8 cellular contexts compared by ENCODE assay signal in genomic region chr19:33798701-33799111, GRCh38. TPM values are rescaled to one million over a fixed set of nuclear protein-coding genes. Genes with fewer than 3 reads are reported as not detected.
DNase-seq lines count a peak whose midpoint lies in the region; ATAC-seq and TF ChIP-seq lines count a peak whose summit lies in the region.

No MANE protein-coding gene starts in this region.

- H3K27me3 ChIP-seq in heart right ventricle = peaks cover 0 to 23% (median 3%) of the 10 kb centered on the region in 7 donors
- H3K27me3 ChIP-seq in ectodermal cell (ENCODE audit: control insufficient read depth, insufficient read depth, low read length, poor library complexity, severe bottlenecking) = no peaks in the 10 kb centered on the region

- no peaks in the 10 kb centered on the region for H3K9me3 ChIP-seq in heart right ventricle
- no peaks in the 10 kb centered on the region for H3K9me3 ChIP-seq in ectodermal cell (ENCODE audit: control insufficient read depth, low read length)

- H3K27ac ChIP-seq in heart right ventricle = peak overlapping the region; percentile 90 to 100 (median 98)
- peak overlapping the region; percentile 66 for H3K27ac ChIP-seq in ectodermal cell (ENCODE audit: insufficient read depth, low read depth, low read length, poor library complexity, severe bottlenecking)
- H3K27ac ChIP-seq in urinary bladder (ENCODE audit: low read depth) = peak overlapping the region; percentile 11

- H3K4me1 ChIP-seq in heart right ventricle (peaks cover 0 to 44% (median 16%) of the 10 kb centered on the region in 9 donors), ectodermal cell (ENCODE audit: control insufficient read depth, insufficient read depth, low read length) (peaks cover 17% of the 10 kb centered on the region), urinary bladder (ENCODE audit: insufficient read depth) (peaks cover 2% of the 10 kb centered on the region)

- intact Hi-C loops in heart right ventricle (cut with DNase I) (loop anchor here in 6 of 10 donors (2.0 to 10.0 kb wide), 7 partner anchors 18 to 199 kb away; no protein-coding TSS in a partner anchor), left ventricle myocardium superior (cut with micrococcal nuclease) (no loop called here)

- WGBS in heart right ventricle, 2 donors = 29 to 37% methylated on average over 10 of the region's 10 CpGs
- 5 to 8% methylated on average over 10 of the region's 10 CpGs for WGBS in ectodermal cell, 2 experiments
- WGBS in urinary bladder = 24% methylated on average over 10 of the region's 10 CpGs

- no peak for TF ChIP-seq CTCF in heart right ventricle (IDR thresholded peaks at IDR 0.05)

- DNase-seq in heart right ventricle (no peak), left ventricle myocardium superior (no peak), midbrain (lab: John Stamatoyannopoulos, UW) (peak; percentile 17), ecto neural progenitor cell (ENCODE audit: low spot score) (no peak), SKM-1 treated with dmso at 0.1 percent for 144 hours (lab: John Stamatoyannopoulos, UW; ENCODE audit: unreplicated experiment) (no peak), RPMI8226 (no peak)

- H3K36me3 ChIP-seq in heart right ventricle (peaks cover 0 to 44% (median 12%) of the 10 kb centered on the region in 9 donors), ectodermal cell (ENCODE audit: control insufficient read depth, insufficient read depth, low read length) (peaks cover 15% of the 10 kb centered on the region), urinary bladder (ENCODE audit: insufficient read depth) (no peaks in the 10 kb centered on the region)

- H3K4me3 ChIP-seq in heart right ventricle = peak overlapping the region; percentile 80 to 93 (median 84)
- H3K4me3 ChIP-seq in ectodermal cell (ENCODE audit: insufficient read depth, low read depth, low read length) = peak overlapping the region; percentile 88
- H3K4me3 ChIP-seq in urinary bladder (ENCODE audit: low read depth, low read length) = peak overlapping the region; percentile 74

- ATAC-seq in heart right ventricle (no peak), left ventricle myocardium superior (no peak)

RNA-seq across cellular contexts. Expression of gene KCTD15, which starts 2.0 kb away (rescaled TPM):
- 10 to 100 TPM in 1 of 10 donors, 1 to 10 TPM in 9; 3.5 to 18.6 (median 7.2) TPM for total RNA-seq in heart right ventricle
- polyA plus RNA-seq in heart right ventricle = 10 to 100 TPM; 16.0 to 22.5 TPM
- 9.6 TPM for total RNA-seq in left ventricle myocardium superior
- 58.5 TPM for polyA plus RNA-seq in ectodermal cell (2013, experiment 1 of 4)
- polyA plus RNA-seq in ectodermal cell (2013, experiment 2 of 4) = 63.5 TPM
- 48.7 TPM for polyA plus RNA-seq in ectodermal cell (2013, experiment 3 of 4)
- 59.1 TPM for polyA plus RNA-seq in ectodermal cell (2013, experiment 4 of 4)
- total RNA-seq in urinary bladder = 55.8 TPM
- polyA plus RNA-seq in urinary bladder = 78.0 TPM

Comparison
In these comparisons a context has a peak if more than half of its experiments do, and no peak if none do; other contexts are left out.
1. H3K27ac ChIP-seq: peak in every context shown above with its lines; median percentile 98 in heart right ventricle; 66 in ectodermal cell; 11 in urinary bladder.